In genomic region chrX:43836435-43837184, GRCh38 we compare ENCODE assay signal across 8 cellular contexts. TPM values are rescaled to one million over a fixed set of nuclear protein-coding genes. Genes with fewer than 3 reads are reported as not detected.
DNase-seq lines count a peak whose midpoint lies in the region; ATAC-seq and TF ChIP-seq lines count a peak whose summit lies in the region.

No MANE protein-coding gene starts in this region.

- H4K20me1 ChIP-seq in GM23248 (ENCODE audit: insufficient read depth) = no peaks in the 10 kb centered on the region

- in situ Hi-C loops in GM23248 (cut with MboI) (no loop called here), SK-MEL-5 (cut with HindIII; ENCODE audit: low pct_unique_long_range_greater_than_20kb, low sequenced_read_pairs) (no loop called here)

- H3K9me3 ChIP-seq in GM23248 (ENCODE audit: low read depth) (no peaks in the 10 kb centered on the region), upper lobe of right lung (no peaks in the 10 kb centered on the region)

- no peak overlapping the region for H3K9ac ChIP-seq in GM23248

- H2AFZ ChIP-seq in GM23248 = no peak overlapping the region

- no peaks in the 10 kb centered on the region for H3K27me3 ChIP-seq in GM23248 (replicated peaks; ENCODE audit: insufficient read depth)
- H3K27me3 ChIP-seq in upper lobe of right lung = no peaks in the 10 kb centered on the region

- 9 to 12% methylated on average over 3 of the region's 3 CpGs for WGBS in GM23248 (ENCODE audit: low coverage in 1 of 2, low lambda C conversion rate in 2 of 2, missing lambda C conversion rate in 2 of 2), 2 experiments

- no peaks in the 10 kb centered on the region for H3K9me2 ChIP-seq in GM23248 (ENCODE audit: insufficient read depth)

- no peaks in the 10 kb centered on the region for H3K4me1 ChIP-seq in GM23248 (ENCODE audit: insufficient read depth)
- no peaks in the 10 kb centered on the region for H3K4me1 ChIP-seq in upper lobe of right lung

- TF ChIP-seq CTCF in AG09309 (IDR thresholded peaks at IDR 0.05; ENCODE audit: control insufficient read depth, insufficient read depth, low read depth, low read length, missing control alignments) (peak; percentile 62), upper lobe of right lung (IDR thresholded peaks at IDR 0.05) (peak; percentile 59)

- H3K4me2 ChIP-seq in GM23248 (ENCODE audit: unreplicated experiment) = no peak overlapping the region

- H3K4me3 ChIP-seq in AG09309 (ENCODE audit: control insufficient read depth, low read depth, low read length) (no peak overlapping the region), GM23248 (no peak overlapping the region), upper lobe of right lung (no peak overlapping the region)

- ATAC-seq in upper lobe of right lung (peak; percentile 39), GM21825 (IDR thresholded peaks at IDR 0.05; ENCODE audit: unreplicated experiment) (no peak)

- intact Hi-C loops in upper lobe of right lung (cut with DNase I) = no loop called here

- no peaks in the 10 kb centered on the region for H3K79me2 ChIP-seq in GM23248 (ENCODE audit: insufficient read depth)

- H3K27ac ChIP-seq in GM23248 (no peak overlapping the region), upper lobe of right lung (no peak overlapping the region)

- no peaks in the 10 kb centered on the region for H3F3A ChIP-seq in GM23248 (ENCODE audit: insufficient read depth)

- DNase-seq in AG09309 (ENCODE audit: low read depth) (no peak), GM23248 (peak; percentile 35), SK-MEL-5 (ENCODE audit: low read depth, low spot score) (peak; percentile 38), glomerular endothelial cell (ENCODE audit: extremely low read depth, low read depth, low spot score) (peak; percentile 23), upper lobe of right lung (no peak), islet precursor cell (no peak)
- no peak for DNase-seq in stimulated activated CD4-positive, alpha-beta T cell treated with anti-CD3 and anti-CD28 coated beads, Interleukin-12 subunit alpha, Interleukin-12 subunit beta, amount 100 ng/mL, for 4 hours

- no peaks in the 10 kb centered on the region for H3K36me3 ChIP-seq in GM23248 (ENCODE audit: low read depth)
- H3K36me3 ChIP-seq in upper lobe of right lung = no peaks in the 10 kb centered on the region

RNA-seq across cellular contexts. Expression of gene MAOB, which starts 45.6 kb away (rescaled TPM):
- not detected in 2 replicates for total RNA-seq in GM23248 (2014; rRNA removed; shearing (Covaris generic))
- polyA plus RNA-seq in GM23248 (2016; fragmentation: Nextera tagmentation; extraction: Ambion mirVana) = 0.09 and 0.22 TPM in 2 replicates
- total RNA-seq in SK-MEL-5 (2014; rRNA removed; shearing (Covaris generic)) = not detected in 2 replicates
- polyA plus RNA-seq in SK-MEL-5 (2015; cell fraction: cytosol; rRNA removed) = not detected in 2 replicates
- polyA plus RNA-seq in SK-MEL-5 (2015; cell fraction: nucleus; rRNA removed) = not detected in 2 replicates
- total RNA-seq in glomerular endothelial cell = 0.12 and 0.19 TPM in 2 replicates
- total RNA-seq in upper lobe of right lung = 38.9 TPM

Comparison
In these comparisons a context has a peak if more than half of its experiments do, and no peak if none do; other contexts are left out.
1. DNase-seq: peak in GM23248 (single experiment), SK-MEL-5 (single experiment) and glomerular endothelial cell (single experiment); none in AG09309 (single experiment), upper lobe of right lung (single experiment), stimulated activated CD4-positive, alpha-beta T cell treated with anti-CD3 and anti-CD28 coated beads, Interleukin-12 subunit alpha, Interleukin-12 subunit beta, amount 100 ng/mL, for 4 hours (single experiment) and islet precursor cell (single experiment).
2. RNA of gene MAOB, which starts 45.6 kb away (total RNA-seq): 38.9 TPM in upper lobe of right lung (single experiment); 0.12 to 0.19 TPM in glomerular endothelial cell, not detected in GM23248 and not detected in SK-MEL-5; every median in the first group is over 10 times any median in the second.